Comparison of ENCODE assay signal across 9 cellular contexts in genomic region chr1:51341876-51342496, GRCh38. TPM values are rescaled to one million over a fixed set of nuclear protein-coding genes. Genes with fewer than 3 reads are reported as not detected.
DNase-seq lines count a peak whose midpoint lies in the region; ATAC-seq lines count a peak whose summit lies in the region.
"Had no signal": no experiment of that assay in that cellular context is flagged by ENCODE, and none has a peak within 500 bp of the region (broad histone marks: within the 10 kb centered on the region; RNA-seq: fewer than 3 reads in every experiment).

No MANE protein-coding gene starts in this region.

- H3K27ac Mint-ChIP-seq in activated CD8-positive, alpha-beta memory T cell treated with anti-CD3 and anti-CD28 coated beads, Interleukin-2, amount 10 ng/mL, durations not matched to agents 7 days and 5 days, result no peak overlapping the region
- no peak overlapping the region for H3K27ac Mint-ChIP-seq in stimulated activated memory B cell treated with anti-CD40 and anti-IgM and Interleukin-4, amounts not matched to agents 10 μg/mL and 1 μg/mL and 100 μg/mL, for 72 hours

- H3K9me3 Mint-ChIP-seq in activated CD8-positive, alpha-beta memory T cell treated with anti-CD3 and anti-CD28 coated beads, Interleukin-2, amount 10 ng/mL, durations not matched to agents 7 days and 5 days (ENCODE audit: low read depth), result no peaks in the 10 kb centered on the region
- H3K9me3 Mint-ChIP-seq in stimulated activated memory B cell treated with anti-CD40 and anti-IgM and Interleukin-4, amounts not matched to agents 10 μg/mL and 1 μg/mL and 100 μg/mL, for 72 hours, result no peaks in the 10 kb centered on the region

- DNase-seq in activated CD8-positive, alpha-beta memory T cell treated with anti-CD3 and anti-CD28 coated beads for 24 hours, result peak; percentile 42
- no peak for DNase-seq in activated CD8-positive, alpha-beta memory T cell treated with anti-CD3 and anti-CD28 coated beads, Interleukin-2, amount 10 ng/mL, durations not matched to agents 7 days and 5 days
- DNase-seq in NCI-H524 (lab: John Stamatoyannopoulos, UW), result peak; percentile 45 to 79
- DNase-seq in HPDE6-E6E7 (ENCODE audit: extremely low spot score), result no peak
- DNase-seq in Ammon's horn (ENCODE audit: low spot score), result no peak
- DNase-seq: AML-193 had no signal

- CTCF ChIA-PET in activated CD8-positive, alpha-beta memory T cell treated with anti-CD3 and anti-CD28 coated beads, Interleukin-2, amount 10 ng/mL, durations not matched to agents 7 days and 5 days (lab: Charles Lee), result interaction anchor here (0.8 kb wide), 1 partner anchor 72 kb away, joined by 3 read pairs; no protein-coding TSS in a partner anchor

- peaks cover 45% of the 10 kb centered on the region for H3K27me3 Mint-ChIP-seq in activated CD8-positive, alpha-beta memory T cell treated with anti-CD3 and anti-CD28 coated beads, Interleukin-2, amount 10 ng/mL, durations not matched to agents 7 days and 5 days
- H3K27me3 Mint-ChIP-seq in stimulated activated memory B cell treated with anti-CD40 and anti-IgM and Interleukin-4, amounts not matched to agents 10 μg/mL and 1 μg/mL and 100 μg/mL, for 72 hours, result peaks cover 45% of the 10 kb centered on the region

- peaks cover 2% of the 10 kb centered on the region for H3K4me1 Mint-ChIP-seq in activated CD8-positive, alpha-beta memory T cell treated with anti-CD3 and anti-CD28 coated beads, Interleukin-2, amount 10 ng/mL, durations not matched to agents 7 days and 5 days
- H3K4me1 Mint-ChIP-seq in stimulated activated memory B cell treated with anti-CD40 and anti-IgM and Interleukin-4, amounts not matched to agents 10 μg/mL and 1 μg/mL and 100 μg/mL, for 72 hours, result peaks cover 14% of the 10 kb centered on the region

- no peak for ATAC-seq in activated CD8-positive, alpha-beta memory T cell treated with anti-CD3 and anti-CD28 coated beads, Interleukin-2, amount 10 ng/mL, durations not matched to agents 7 days and 5 days
- ATAC-seq in HG02642 (IDR thresholded peaks at IDR 0.05; ENCODE audit: poor library complexity, unreplicated experiment) (peak; percentile 52), GM18873 (IDR thresholded peaks at IDR 0.05; ENCODE audit: low FRiP score, unreplicated experiment) (no peak)
- ATAC-seq in stimulated activated memory B cell treated with anti-CD40 and anti-IgM and Interleukin-4, amounts not matched to agents 10 μg/mL and 1 μg/mL and 100 μg/mL, for 72 hours, result peak; percentile 44

- H3K36me3 Mint-ChIP-seq in activated CD8-positive, alpha-beta memory T cell treated with anti-CD3 and anti-CD28 coated beads, Interleukin-2, amount 10 ng/mL, durations not matched to agents 7 days and 5 days, result no peaks in the 10 kb centered on the region
- H3K36me3 Mint-ChIP-seq in stimulated activated memory B cell treated with anti-CD40 and anti-IgM and Interleukin-4, amounts not matched to agents 10 μg/mL and 1 μg/mL and 100 μg/mL, for 72 hours, result no peaks in the 10 kb centered on the region

- no peak overlapping the region for H3K4me3 Mint-ChIP-seq in activated CD8-positive, alpha-beta memory T cell treated with anti-CD3 and anti-CD28 coated beads, Interleukin-2, amount 10 ng/mL, durations not matched to agents 7 days and 5 days
- H3K4me3 Mint-ChIP-seq in stimulated activated memory B cell treated with anti-CD40 and anti-IgM and Interleukin-4, amounts not matched to agents 10 μg/mL and 1 μg/mL and 100 μg/mL, for 72 hours, result no peak overlapping the region

RNA-seq across cellular contexts. Expression of gene TTC39A, which starts 11.6 kb away (rescaled TPM):
- under 1 TPM in 1 of 2 experiments, not detected in 1; 0.33 TPM for total RNA-seq in activated CD8-positive, alpha-beta memory T cell treated with anti-CD3 and anti-CD28 coated beads, Interleukin-2, amount 10 ng/mL, durations not matched to agents 7 days and 5 days

Comparison
In these comparisons a context has a peak if more than half of its experiments do, and no peak if none do; other contexts are left out.
1. DNase-seq: peak in activated CD8-positive, alpha-beta memory T cell treated with anti-CD3 and anti-CD28 coated beads for 24 hours (single experiment) and NCI-H524 (2 of 2); none in activated CD8-positive, alpha-beta memory T cell treated with anti-CD3 and anti-CD28 coated beads, Interleukin-2, amount 10 ng/mL, durations not matched to agents 7 days and 5 days (single experiment), HPDE6-E6E7 (single experiment) and Ammon's horn (single experiment).
2. ATAC-seq: peak in HG02642 (single experiment) and stimulated activated memory B cell treated with anti-CD40 and anti-IgM and Interleukin-4, amounts not matched to agents 10 μg/mL and 1 μg/mL and 100 μg/mL, for 72 hours (single experiment); none in activated CD8-positive, alpha-beta memory T cell treated with anti-CD3 and anti-CD28 coated beads, Interleukin-2, amount 10 ng/mL, durations not matched to agents 7 days and 5 days (single experiment) and GM18873 (single experiment).